26 cellular contexts compared by ENCODE assay signal in the genomic region with DNA sequence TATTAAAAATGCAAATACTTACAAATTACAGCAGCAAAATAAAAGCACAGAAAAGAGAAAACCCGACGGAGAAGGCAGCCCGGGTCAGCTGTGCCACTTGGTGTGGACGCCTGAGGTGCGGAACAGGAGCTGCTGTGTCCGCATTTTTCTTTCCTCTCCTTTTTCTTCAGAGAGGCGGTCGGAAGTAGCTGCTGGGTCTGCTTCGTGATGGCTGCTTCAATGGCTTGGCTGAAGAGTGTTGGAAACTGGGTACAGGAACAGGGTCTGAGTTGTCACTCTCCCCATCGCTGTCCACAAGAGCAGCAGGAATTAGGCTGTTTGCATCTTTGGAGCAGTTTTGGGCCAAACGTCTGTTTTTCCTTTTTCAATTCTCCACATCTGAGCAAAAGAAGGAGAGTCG.
"Had no signal": no experiment of that assay in that cellular context is flagged by ENCODE, and none has a peak within 500 bp of the region (broad histone marks: within the 10 kb centered on the region; RNA-seq: fewer than 3 reads in every experiment).

No MANE protein-coding gene starts in this region.

- H3K79me2 ChIP-seq: hepatocyte had no signal

- H3K9me3 ChIP-seq: esophagus muscularis mucosa, gastroesophageal sphincter, heart left ventricle, left lung, lower lobe of right lung, mucosa of descending colon had no signal

- H3K36me3 ChIP-seq: esophagus muscularis mucosa, gastroesophageal sphincter, heart left ventricle, left lung, lower lobe of right lung had no signal

- H3K4me3 Mint-ChIP-seq: immature natural killer cell, mesothelial cell of epicardium, naive B cell had no signal

- H3K27ac Mint-ChIP-seq: immature natural killer cell, mesothelial cell of epicardium, naive B cell had no signal

- H3K27ac ChIP-seq: coronary artery, dorsolateral prefrontal cortex, esophagus muscularis mucosa, foreskin keratinocyte, gastroesophageal sphincter, heart left ventricle, hepatocyte, left lung, lower lobe of right lung had no signal

- H3K4me1 ChIP-seq: foreskin keratinocyte, heart left ventricle, lower lobe of right lung had no signal

- FAIRE-seq: colon, endothelial cell of umbilical vein, frontal cortex, kidney had no signal

- DNase-seq: dermis blood vessel endothelial cell; dorsolateral prefrontal cortex; effector CD4-positive, alpha-beta T cell; effector memory CD4-positive, alpha-beta T cell; foreskin keratinocyte; heart left ventricle; hypothalamus; immature natural killer cell; islet precursor cell; kidney; kidney glomerular epithelial cell; left colon; left lung; left ventricle myocardium superior; lower lobe of right lung; mesenchymal stem cell; mucosa of descending colon; naive B cell had no signal

- H3K4me3 ChIP-seq: coronary artery, dorsolateral prefrontal cortex, esophagus muscularis mucosa, gastroesophageal sphincter, heart left ventricle, hepatocyte, left lung, lower lobe of right lung, mucosa of descending colon had no signal

- H3K4me1 Mint-ChIP-seq: immature natural killer cell, mesothelial cell of epicardium, naive B cell had no signal

- H3K36me3 Mint-ChIP-seq: immature natural killer cell, mesothelial cell of epicardium, naive B cell had no signal

- H3K9me3 Mint-ChIP-seq: immature natural killer cell, mesothelial cell of epicardium, naive B cell had no signal

- ATAC-seq: foreskin keratinocyte, gastroesophageal sphincter, heart left ventricle, left colon, left lung, left ventricle myocardium superior, lower lobe of right lung, mucosa of descending colon had no signal

- H3K27me3 ChIP-seq: dorsolateral prefrontal cortex, esophagus muscularis mucosa, foreskin keratinocyte, gastroesophageal sphincter, heart left ventricle, hepatocyte, left lung had no signal

- H2AFZ ChIP-seq: hepatocyte had no signal

- H3K4me2 ChIP-seq: hepatocyte had no signal
